Comparison of ENCODE assay signal across 8 cellular contexts in the genomic region with DNA sequence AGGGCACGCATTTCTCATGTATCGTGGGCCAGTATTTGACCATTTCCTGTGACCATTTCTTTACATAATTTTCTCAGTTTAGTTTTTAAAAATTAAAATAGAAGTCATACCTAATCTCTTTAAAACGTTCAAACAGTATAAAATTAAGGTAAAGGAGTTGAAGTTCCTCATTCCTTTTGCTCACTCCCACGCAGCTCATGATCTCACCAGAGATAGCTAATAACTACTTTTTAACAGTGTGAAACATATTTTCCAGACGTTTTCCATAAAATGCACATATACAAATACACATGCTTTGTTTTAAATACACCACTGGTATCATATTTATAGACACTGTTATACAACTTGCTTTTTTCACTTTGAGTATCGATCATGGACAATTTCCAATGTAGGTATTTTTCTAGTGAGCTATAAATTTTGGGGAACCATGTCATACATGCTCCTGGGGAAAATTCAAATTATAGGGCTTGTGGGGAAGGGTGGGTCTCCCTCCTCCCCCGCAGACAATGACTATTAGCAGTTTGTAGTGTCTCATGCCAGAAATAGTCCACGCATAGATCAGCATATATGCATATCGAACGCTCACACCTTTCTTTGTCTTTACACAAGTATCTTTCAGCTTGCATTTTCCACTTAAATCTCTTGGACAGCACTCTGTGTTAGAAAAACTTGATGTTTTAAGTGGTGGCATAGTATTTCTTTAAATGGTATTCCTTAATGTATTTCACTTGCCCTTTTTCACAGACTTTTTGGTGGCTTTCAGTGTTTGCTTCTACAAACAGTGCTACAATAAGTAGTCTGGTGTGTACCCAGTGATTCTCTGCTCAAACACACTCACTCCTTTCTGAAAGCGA.
DNase-seq lines count a peak whose midpoint lies in the region; ATAC-seq and TF ChIP-seq lines count a peak whose summit lies in the region.

No MANE protein-coding gene starts in this region.

- H3K4me3 Mint-ChIP-seq in activated naive CD4-positive, alpha-beta T cell treated with anti-CD3 and anti-CD28 coated beads, Interleukin-2, amount 50 U/mL, for 24 hours, result peak overlapping the region; percentile 85

- H3K4me2 ChIP-seq in OCI-LY3 (ENCODE audit: low read length), result peak overlapping the region; percentile 91

- H3K36me3 ChIP-seq in OCI-LY3 (replicated peaks; ENCODE audit: low read depth, low read length) (no peaks in the 10 kb centered on the region), transverse colon (no peaks in the 10 kb centered on the region)

- H3K27ac ChIP-seq in OCI-LY3 (ENCODE audit: low read length), result peak overlapping the region; percentile 79
- H3K27ac ChIP-seq in foreskin keratinocyte, result peak overlapping the region; percentile 88
- H3K27ac ChIP-seq in transverse colon, result peak overlapping the region; percentile 34 to 71 (median 42)

- no peaks in the 10 kb centered on the region for H3K79me2 ChIP-seq in OCI-LY3 (ENCODE audit: low read length)

- H3K4me1 ChIP-seq in OCI-LY3 (ENCODE audit: low read length), result peaks cover 65% of the 10 kb centered on the region
- H3K4me1 ChIP-seq in foreskin keratinocyte, result peaks cover 55% of the 10 kb centered on the region
- peaks cover 5 to 36% (median 16%) of the 10 kb centered on the region in 4 donors for H3K4me1 ChIP-seq in transverse colon

- H3K27me3 ChIP-seq in OCI-LY3 (ENCODE audit: low read depth, low read length), result no peaks in the 10 kb centered on the region
- H3K27me3 ChIP-seq in foreskin keratinocyte, result no peaks in the 10 kb centered on the region
- H3K27me3 ChIP-seq in transverse colon, result no peaks in the 10 kb centered on the region

- H3K4me1 Mint-ChIP-seq in activated naive CD4-positive, alpha-beta T cell treated with anti-CD3 and anti-CD28 coated beads, Interleukin-2, amount 50 U/mL, for 24 hours, result peaks cover 46% of the 10 kb centered on the region

- no peak for DNase-seq in activated naive CD4-positive, alpha-beta T cell (lab: John Stamatoyannopoulos, UW)
- DNase-seq in foreskin keratinocyte, result peak; percentile 11 to 43
- DNase-seq in transverse colon, result no peak
- DNase-seq in stimulated activated CD4-positive, alpha-beta T cell treated with anti-CD3 and anti-CD28 coated beads, Interleukin-4, amount 100 ng/mL, for 4 hours, result no peak

- no peak for TF ChIP-seq POLR2A in transverse colon (IDR thresholded peaks at IDR 0.05)

- H3K4me3 ChIP-seq in OCI-LY3 (ENCODE audit: low read length) (peak overlapping the region; percentile 72), transverse colon (no peak overlapping the region)

- H3K36me3 Mint-ChIP-seq in activated naive CD4-positive, alpha-beta T cell treated with anti-CD3 and anti-CD28 coated beads, Interleukin-2, amount 50 U/mL, for 24 hours, result no peaks in the 10 kb centered on the region

- H3K27ac Mint-ChIP-seq in activated naive CD4-positive, alpha-beta T cell treated with anti-CD3 and anti-CD28 coated beads, Interleukin-2, amount 50 U/mL, for 24 hours, result peak overlapping the region; percentile 64

- no peaks in the 10 kb centered on the region for H4K20me1 ChIP-seq in OCI-LY3 (ENCODE audit: insufficient read depth, low read length)

- intact Hi-C loops in transverse colon (cut with DNase I; ENCODE audit: low total_unique reads), result no loop called here

- no peaks in the 10 kb centered on the region for H3K27me3 Mint-ChIP-seq in activated naive CD4-positive, alpha-beta T cell treated with anti-CD3 and anti-CD28 coated beads, Interleukin-2, amount 50 U/mL, for 24 hours

- 65 to 71% methylated on average over 9 to 11 of the region's 11 CpGs for WGBS in transverse colon (ENCODE audit: low coverage in 1 of 2), 2 donors

- in situ Hi-C loops in transverse colon (cut with MboI; ENCODE audit: low pct_ligation_motif_present in 1 of 4, low pct_unique_long_range_greater_than_20kb in 1 of 4, low sequenced_read_pairs in 3 of 4), result no loop called here

- TF ChIP-seq EP300 in transverse colon (IDR thresholded peaks at IDR 0.05; ENCODE audit: low read depth), result no peak

- peak overlapping the region; percentile 79 for H2AFZ ChIP-seq in OCI-LY3 (ENCODE audit: low read depth, low read length)

- ATAC-seq in foreskin keratinocyte (peak; percentile 14), HG03571 (IDR thresholded peaks at IDR 0.05; ENCODE audit: unreplicated experiment) (no peak), GM18870 (IDR thresholded peaks at IDR 0.05; ENCODE audit: unreplicated experiment) (no peak)

- peak overlapping the region; percentile 70 for H3K9ac ChIP-seq in OCI-LY3 (ENCODE audit: low read length)

- no peaks in the 10 kb centered on the region for H3K9me3 Mint-ChIP-seq in activated naive CD4-positive, alpha-beta T cell treated with anti-CD3 and anti-CD28 coated beads, Interleukin-2, amount 50 U/mL, for 24 hours

- TF ChIP-seq CTCF in OCI-LY3 (IDR thresholded peaks at IDR 0.05; ENCODE audit: low read depth, low read length) (no peak), foreskin keratinocyte (conservative IDR thresholded peaks at IDR 0.05) (no peak), transverse colon (IDR thresholded peaks at IDR 0.05) (no peak)

- no peaks in the 10 kb centered on the region for H3K9me3 ChIP-seq in OCI-LY3 (ENCODE audit: insufficient read depth, low read length)
- H3K9me3 ChIP-seq in transverse colon, result no peaks in the 10 kb centered on the region

Comparison
In these comparisons a context has a peak if more than half of its experiments do, and no peak if none do; other contexts are left out.
1. DNase-seq: peak in foreskin keratinocyte (2 of 2); none in activated naive CD4-positive, alpha-beta T cell (0 of 4), transverse colon (single experiment) and stimulated activated CD4-positive, alpha-beta T cell treated with anti-CD3 and anti-CD28 coated beads, Interleukin-4, amount 100 ng/mL, for 4 hours (0 of 2).
2. Peak in every context shown above with its lines, with median percentiles within 50 percentile points of each other: H3K27ac ChIP-seq.